Comparison of ENCODE assay signal across 8 cellular contexts in genomic region chr20:37346232-37346525, GRCh38.
DNase-seq lines count a peak whose midpoint lies in the region; ATAC-seq lines count a peak whose summit lies in the region.

No MANE protein-coding gene starts in this region.

- H3K9ac ChIP-seq in HUES6 (ENCODE audit: low read length) (peak overlapping the region; percentile 56), duodenal mucosa (ENCODE audit: low read depth in 1 of 2, low read length in 2 of 2) (peak overlapping the region in 1 of 2 donors; percentile 80)

- no peak for ATAC-seq in GM21390 (IDR thresholded peaks at IDR 0.05; ENCODE audit: unreplicated experiment)

- DNase-seq in AG20443 (ENCODE audit: low spot score), result peak; percentile 67
- DNase-seq in NCI-H2081 treated with DMSO at 0.1 percent for 48 hours (lab: John Stamatoyannopoulos, UW), result no peak
- no peak for DNase-seq in EL
- DNase-seq in stimulated activated CD4-positive, alpha-beta T cell treated with anti-CD3 and anti-CD28 coated beads, Interleukin-1b, Interleukin-23, amount 100 ng/mL, for 48 hours, result no peak

- H3K9me3 ChIP-seq in HUES6 (ENCODE audit: control insufficient read depth, insufficient read depth, low read depth, low read length) (no peaks in the 10 kb centered on the region), duodenal mucosa (ENCODE audit: control insufficient read depth in 1 of 2, low read length in 2 of 2) (no peaks in the 10 kb centered on the region), neuron (ENCODE audit: low read length) (no peaks in the 10 kb centered on the region)

- H3K27me3 ChIP-seq in HUES6 (ENCODE audit: control insufficient read depth, insufficient read depth, low read length) (no peaks in the 10 kb centered on the region), duodenal mucosa (ENCODE audit: control insufficient read depth in 1 of 2, insufficient read depth in 2 of 2, low read length in 2 of 2) (no peaks in the 10 kb centered on the region), neuron (ENCODE audit: insufficient read depth, low read length) (peaks cover 3% of the 10 kb centered on the region)

- H3K27ac ChIP-seq in HUES6 (ENCODE audit: low read depth, low read length) (no peak overlapping the region), duodenal mucosa (ENCODE audit: low read depth, low read length) (peak overlapping the region; percentile 76)

- peaks cover 38% of the 10 kb centered on the region for H3K4me1 ChIP-seq in HUES6 (ENCODE audit: control insufficient read depth, insufficient read depth, low read length)
- peaks cover 59 to 63% of the 10 kb centered on the region in 2 donors for H3K4me1 ChIP-seq in duodenal mucosa (ENCODE audit: control insufficient read depth in 1 of 2, insufficient read depth in 2 of 2, low read length in 2 of 2)
- peaks cover 3% of the 10 kb centered on the region for H3K4me1 ChIP-seq in neuron (ENCODE audit: insufficient read depth, low read length)

- H3K4me3 ChIP-seq in HUES6 (ENCODE audit: low read depth, low read length), result peak overlapping the region; percentile 69
- H3K4me3 ChIP-seq in duodenal mucosa (ENCODE audit: low read depth in 1 of 2, low read length in 2 of 2), result peak overlapping the region in 1 of 2 donors; percentile 71
- H3K4me3 ChIP-seq in neuron (ENCODE audit: low read length), result peak overlapping the region; percentile 50

- no peak overlapping the region for H2AFZ ChIP-seq in neuron (ENCODE audit: low read depth, low read length)

- peaks cover 23% of the 10 kb centered on the region; the same call in 1 of the 2 replicates for H3K36me3 ChIP-seq in HUES6 (ENCODE audit: control insufficient read depth, insufficient read depth, low read length)
- H3K36me3 ChIP-seq in duodenal mucosa (ENCODE audit: control insufficient read depth in 1 of 2, insufficient read depth in 2 of 2, low read length in 2 of 2), result peaks cover 2 to 12% of the 10 kb centered on the region in 2 donors
- peaks cover 9% of the 10 kb centered on the region for H3K36me3 ChIP-seq in neuron (ENCODE audit: insufficient read depth, low read length)
